1 cellular context compared by ENCODE assay signal in genomic region chr9:113221003-113221799, GRCh38.
TF ChIP-seq lines count a peak whose summit lies in the region.

FKBP15 (minus strand) TSS chr9:113221277; CDS start chr9:113221243, 34 bp downstream.
SLC31A1 (plus strand) TSS chr9:113221544; CDS start chr9:113256149, 34,605 bp downstream.

TF ChIP-seq in GM12878, 131 proteins besides CTCF, POLR2A, EP300 and RAD21 (continued from another document):
- TF ChIP-seq ZBTB11 (CRISPR knock-in tag; IDR thresholded peaks at IDR 0.05) (no peak), NKRF (conservative IDR thresholded peaks at IDR 0.05) (peak; percentile 67; the same call in 1 of the 2 replicates), GABPA (IDR thresholded peaks at IDR 0.05; ENCODE audit: low read depth) (no peak), RUNX3 (IDR thresholded peaks at IDR 0.05; ENCODE audit: low read length) (peak; percentile 48), EED (IDR thresholded peaks at IDR 0.05; ENCODE audit: low read depth) (peak; percentile 41; the same call in 1 of the 2 replicates), NR2C2 (IDR thresholded peaks at IDR 0.05; ENCODE audit: borderline replicate concordance, control insufficient read depth, insufficient read length, low read depth) (no peak), SIN3A (IDR thresholded peaks at IDR 0.05; ENCODE audit: low read depth, low read length) (peak; percentile 86; the same call in 1 of the 2 replicates), MXI1 (IDR thresholded peaks at IDR 0.05; ENCODE audit: low read depth, low read length) (peak; percentile 62), NFXL1 (IDR thresholded peaks at IDR 0.05; ENCODE audit: borderline replicate concordance) (no peak), PAX5 (IDR thresholded peaks at IDR 0.05; ENCODE audit: borderline replicate concordance, low read depth, low read length) (0 out of 2 replicates have a peak, but pooled peaks have one; percentile 28), POLR2AphosphoS5 (IDR thresholded peaks at IDR 0.05; ENCODE audit: low read length) (peak; percentile 68; the same call in 1 of the 2 replicates), BHLHE40 (IDR thresholded peaks at IDR 0.05; ENCODE audit: borderline replicate concordance in 1 of 2, low read depth in 2 of 2, low read length in 1 of 2) (peak; percentile 97 to 98), CHD2 (IDR thresholded peaks at IDR 0.05; ENCODE audit: borderline replicate concordance, low read depth, low read length) (peak; percentile 51), SPI1 (IDR thresholded peaks at IDR 0.05; ENCODE audit: borderline replicate concordance, insufficient read depth, low read depth, low read length) (peak; percentile 43; the same call in 1 of the 2 replicates), IRF3 (IDR thresholded peaks at IDR 0.05) (no peak), BCLAF1 (IDR thresholded peaks at IDR 0.05) (no peak), CREM (IDR thresholded peaks at IDR 0.05; ENCODE audit: low read depth) (peak; percentile 86), E2F8 (IDR thresholded peaks at IDR 0.05; ENCODE audit: low read depth, partially characterized antibody) (peak; percentile 29), RAD51 (IDR thresholded peaks at IDR 0.05) (no peak), NR2F1 (conservative IDR thresholded peaks at IDR 0.05) (no peak), ESRRA (IDR thresholded peaks at IDR 0.05; ENCODE audit: low read length) (0 out of 2 replicates have a peak, but pooled peaks have one; percentile 17), RELA (IDR thresholded peaks at IDR 0.05; ENCODE audit: borderline replicate concordance, partially characterized antibody) (peak; percentile 58)
